9 cellular contexts compared by ENCODE assay signal in genomic region chr11:47400813-47401279, GRCh38. TPM values are rescaled to one million over a fixed set of nuclear protein-coding genes. Genes with fewer than 3 reads are reported as not detected.
DNase-seq lines count a peak whose midpoint lies in the region; ATAC-seq and TF ChIP-seq lines count a peak whose summit lies in the region.
"Had no signal": no experiment of that assay in that cellular context is flagged by ENCODE, and none has a peak within 500 bp of the region (broad histone marks: within the 10 kb centered on the region; RNA-seq: fewer than 3 reads in every experiment).

No MANE protein-coding gene starts in this region.

- TF ChIP-seq EP300 in tibial nerve (IDR thresholded peaks at IDR 0.05): no peak

- H3K27ac Mint-ChIP-seq in activated CD8-positive, alpha-beta memory T cell treated with anti-CD3 and anti-CD28 coated beads, Interleukin-2, amount 10 ng/mL, durations not matched to agents 7 days and 5 days: peak overlapping the region; percentile 59
- peak overlapping the region; percentile 95 for H3K27ac Mint-ChIP-seq in activated B cell treated with CpG ODN at 0.5 μM for 24 hours
- peak overlapping the region in 5 of 6 donors; percentile 67 to 81 (median 74) for H3K27ac Mint-ChIP-seq in immature natural killer cell

- 31 to 35% methylated on average over 8 of the region's 8 CpGs for WGBS in tibial nerve, 2 donors

- H3K9me3 ChIP-seq in tibial nerve: no peaks in the 10 kb centered on the region

- TF ChIP-seq CTCF in activated B cell treated with CpG ODN at 0.5 μM for 24 hours (IDR thresholded peaks at IDR 0.05): no peak
- TF ChIP-seq CTCF in tibial nerve (IDR thresholded peaks at IDR 0.05): no peak

- intact Hi-C loops in activated B cell treated with CpG ODN at 0.5 μM for 24 hours (cut with micrococcal nuclease): loop anchor here (1.0 to 10.0 kb wide), 8 partner anchors 7 to 696 kb away; partner anchors contain the start of genes ARHGAP1, PSMC3, SLC39A13 and SPI1

- H3K4me3 Mint-ChIP-seq in activated CD8-positive, alpha-beta memory T cell treated with anti-CD3 and anti-CD28 coated beads, Interleukin-2, amount 10 ng/mL, durations not matched to agents 7 days and 5 days: peak overlapping the region; percentile 62
- H3K4me3 Mint-ChIP-seq in activated B cell treated with CpG ODN at 0.5 μM for 24 hours: peak overlapping the region; percentile 88
- peak overlapping the region; percentile 68 to 79 (median 75) for H3K4me3 Mint-ChIP-seq in immature natural killer cell

- no peak for ATAC-seq in activated CD8-positive, alpha-beta memory T cell treated with anti-CD3 and anti-CD28 coated beads, Interleukin-2, amount 10 ng/mL, durations not matched to agents 7 days and 5 days
- peak; percentile 68 for ATAC-seq in HG03064 (IDR thresholded peaks at IDR 0.05; ENCODE audit: low read depth, unreplicated experiment)
- peak; percentile 65 for ATAC-seq in activated B cell treated with CpG ODN at 0.5 μM for 24 hours (ENCODE audit: low read depth)

- peak overlapping the region in 2 of 4 donors; percentile 60 to 71 for H3K4me3 ChIP-seq in tibial nerve

- no peaks in the 10 kb centered on the region for H3K9me3 Mint-ChIP-seq in activated CD8-positive, alpha-beta memory T cell treated with anti-CD3 and anti-CD28 coated beads, Interleukin-2, amount 10 ng/mL, durations not matched to agents 7 days and 5 days (ENCODE audit: low read depth)
- H3K9me3 Mint-ChIP-seq in activated B cell treated with CpG ODN at 0.5 μM for 24 hours (no peaks in the 10 kb centered on the region), immature natural killer cell (no peaks in the 10 kb centered on the region)

- TF ChIP-seq POLR2A in tibial nerve (IDR thresholded peaks at IDR 0.05): no peak

- no peaks in the 10 kb centered on the region for H3K27me3 ChIP-seq in tibial nerve

- peaks cover 3 to 22% (median 9%) of the 10 kb centered on the region in 4 donors for H3K4me1 ChIP-seq in tibial nerve

- H3K27me3 Mint-ChIP-seq in activated CD8-positive, alpha-beta memory T cell treated with anti-CD3 and anti-CD28 coated beads, Interleukin-2, amount 10 ng/mL, durations not matched to agents 7 days and 5 days: no peaks in the 10 kb centered on the region
- no peaks in the 10 kb centered on the region for H3K27me3 Mint-ChIP-seq in activated B cell treated with CpG ODN at 0.5 μM for 24 hours
- H3K27me3 Mint-ChIP-seq in immature natural killer cell (ENCODE audit: low read depth in 3 of 3): peaks cover 0 to 2% (median 0%) of the 10 kb centered on the region in 3 donors

- H3K27ac ChIP-seq in tibial nerve: peak overlapping the region; percentile 67 to 86 (median 85)

- no peak for DNase-seq in activated CD8-positive, alpha-beta memory T cell treated with anti-CD3 and anti-CD28 coated beads, Interleukin-2, amount 10 ng/mL, durations not matched to agents 7 days and 5 days
- no peak for DNase-seq in activated CD8-positive, alpha-beta memory T cell treated with anti-CD3 and anti-CD28 coated beads, Interleukin-2, amount 50 U/mL, for 4 hours
- DNase-seq in activated B cell treated with CpG ODN at 0.5 μM for 24 hours: no peak
- no peak for DNase-seq in immature natural killer cell
- DNase-seq in tibial nerve (ENCODE audit: low spot score in 2 of 2): no peak
- no peak for DNase-seq in kidney tubule cell (ENCODE audit: low spot score)
- no peak for DNase-seq in cerebellar nuclear complex (lab: John Stamatoyannopoulos, UW)

- POLR2A ChIA-PET in activated B cell treated with CpG ODN at 0.5 μM for 24 hours (lab: Charles Lee): interaction anchor here (0.6 to 7.6 kb wide), 11 partner anchors 7 to 186 kb away, joined by 3 to 106 read pairs (median 7); partner anchors contain the start of genes ACP2, DDB2, PSMC3 and SLC39A13

- H3K36me3 Mint-ChIP-seq in activated CD8-positive, alpha-beta memory T cell treated with anti-CD3 and anti-CD28 coated beads, Interleukin-2, amount 10 ng/mL, durations not matched to agents 7 days and 5 days: no peaks in the 10 kb centered on the region
- H3K36me3 Mint-ChIP-seq in activated B cell treated with CpG ODN at 0.5 μM for 24 hours (ENCODE audit: low read depth) (no peaks in the 10 kb centered on the region), immature natural killer cell (no peaks in the 10 kb centered on the region)

- H3K4me1 Mint-ChIP-seq in activated CD8-positive, alpha-beta memory T cell treated with anti-CD3 and anti-CD28 coated beads, Interleukin-2, amount 10 ng/mL, durations not matched to agents 7 days and 5 days: peaks cover 10% of the 10 kb centered on the region
- peaks cover 39% of the 10 kb centered on the region for H3K4me1 Mint-ChIP-seq in activated B cell treated with CpG ODN at 0.5 μM for 24 hours
- peaks cover 19 to 25% of the 10 kb centered on the region in 2 donors for H3K4me1 Mint-ChIP-seq in immature natural killer cell

- H3K36me3 ChIP-seq in tibial nerve: no peaks in the 10 kb centered on the region

- CTCF ChIA-PET in activated CD8-positive, alpha-beta memory T cell treated with anti-CD3 and anti-CD28 coated beads, Interleukin-2, amount 10 ng/mL, durations not matched to agents 7 days and 5 days (lab: Charles Lee): no interaction called here
- CTCF ChIA-PET in activated B cell treated with CpG ODN at 0.5 μM for 24 hours (lab: Charles Lee): interaction anchor here (3.0 kb wide), 1 partner anchor 27 kb away, joined by 24 read pairs; no protein-coding TSS in a partner anchor

RNA-seq across cellular contexts. Expression of gene SLC39A13, which starts 7.5 kb away (rescaled TPM):
- total RNA-seq in activated CD8-positive, alpha-beta memory T cell treated with anti-CD3 and anti-CD28 coated beads, Interleukin-2, amount 10 ng/mL, durations not matched to agents 7 days and 5 days: 10 to 100 TPM; 18.2 to 22.1 TPM
- total RNA-seq in activated B cell treated with CpG ODN at 0.5 μM for 24 hours (27.5 and 28.2 TPM in 2 replicates), tibial nerve (100 to 1,000 TPM in 3 of 4 donors, 10 to 100 TPM in 1; 91.6 to 142 (median 116) TPM)
- polyA plus RNA-seq in immature natural killer cell: 10 to 100 TPM; 22.1 to 33.2 (median 27.7) TPM

RNA-seq across cellular contexts. Expression of gene SPI1, which starts 22.5 kb away (rescaled TPM):
- not detected for total RNA-seq in activated CD8-positive, alpha-beta memory T cell treated with anti-CD3 and anti-CD28 coated beads, Interleukin-2, amount 10 ng/mL, durations not matched to agents 7 days and 5 days
- total RNA-seq in activated B cell treated with CpG ODN at 0.5 μM for 24 hours (63.9 and 68.8 TPM in 2 replicates), tibial nerve (10 to 100 TPM; 18.8 to 73.5 (median 25.2) TPM)
- 1 to 10 TPM in 2 of 3 donors, under 1 TPM in 1; 0.95 to 3.6 (median 2.3) TPM for polyA plus RNA-seq in immature natural killer cell
- polyA plus RNA-seq: BJ had no signal

RNA-seq across cellular contexts. Expression of gene PSMC3, which starts 25.4 kb away (rescaled TPM):
- 100 to 1,000 TPM; 150 to 164 TPM for total RNA-seq in activated CD8-positive, alpha-beta memory T cell treated with anti-CD3 and anti-CD28 coated beads, Interleukin-2, amount 10 ng/mL, durations not matched to agents 7 days and 5 days
- total RNA-seq in activated B cell treated with CpG ODN at 0.5 μM for 24 hours: 101 and 126 TPM in 2 replicates
- 100 to 1,000 TPM; 157 to 207 (median 184) TPM for polyA plus RNA-seq in immature natural killer cell
- total RNA-seq in tibial nerve: 100 to 1,000 TPM; 103 to 147 (median 128) TPM

RNA-seq across cellular contexts. Expression of gene RAPSN, which starts 48.1 kb away (rescaled TPM):
- under 1 TPM; 0.16 to 0.79 TPM for total RNA-seq in activated CD8-positive, alpha-beta memory T cell treated with anti-CD3 and anti-CD28 coated beads, Interleukin-2, amount 10 ng/mL, durations not matched to agents 7 days and 5 days
- total RNA-seq in activated B cell treated with CpG ODN at 0.5 μM for 24 hours (1.1 and 3.5 TPM in 2 replicates), tibial nerve (1 to 10 TPM; 2.2 to 6.7 (median 2.7) TPM)
- polyA plus RNA-seq in immature natural killer cell: not detected

RNA-seq across cellular contexts. Expression of gene MYBPC3, which starts 48.3 kb away (rescaled TPM):
- total RNA-seq in activated CD8-positive, alpha-beta memory T cell treated with anti-CD3 and anti-CD28 coated beads, Interleukin-2, amount 10 ng/mL, durations not matched to agents 7 days and 5 days: not detected
- total RNA-seq in activated B cell treated with CpG ODN at 0.5 μM for 24 hours: 0.46 and 0.69 TPM in 2 replicates
- not detected for polyA plus RNA-seq in immature natural killer cell
- total RNA-seq in tibial nerve: under 1 TPM in 2 of 4 donors, not detected in 2; 0.21 to 0.60 TPM
- polyA plus RNA-seq: BJ had no signal

Comparison
In these comparisons a context has a peak if more than half of its experiments do, and no peak if none do; other contexts are left out.
1. RNA of gene SPI1, which starts 22.5 kb away (total RNA-seq): 63.9 to 68.8 TPM in activated B cell treated with CpG ODN at 0.5 μM for 24 hours and 18.8 to 73.5 TPM in tibial nerve; not detected in activated CD8-positive, alpha-beta memory T cell treated with anti-CD3 and anti-CD28 coated beads, Interleukin-2, amount 10 ng/mL, durations not matched to agents 7 days and 5 days; every median in the first group is over 10 times any median in the second.
2. Peak in every context shown above with its lines, with median percentiles within 50 percentile points of each other: H3K27ac Mint-ChIP-seq and H3K4me3 Mint-ChIP-seq.